Comparison of ENCODE assay signal across 21 cellular contexts in the genomic region with DNA sequence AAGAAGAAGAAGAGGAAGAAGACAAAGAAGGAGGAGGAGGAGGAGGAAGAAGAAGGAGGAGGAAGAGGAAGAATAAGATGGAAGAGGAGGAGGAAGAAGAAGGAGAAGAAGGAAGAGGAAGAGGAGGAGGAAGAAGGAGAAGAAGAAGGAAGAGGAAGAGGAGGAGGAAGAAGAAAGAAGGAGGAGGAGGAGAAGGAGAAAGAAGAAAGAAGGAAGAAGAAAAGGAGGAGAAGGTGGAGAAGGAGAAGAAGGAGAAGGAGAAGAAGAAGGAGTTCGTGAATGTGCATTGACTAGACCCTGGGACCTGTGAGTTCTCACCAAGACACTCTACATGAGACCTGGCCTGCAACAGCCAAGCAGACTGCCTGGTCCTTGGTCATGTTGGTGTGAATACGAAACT.
"Had no signal": no experiment of that assay in that cellular context is flagged by ENCODE, and none has a peak within 500 bp of the region (broad histone marks: within the 10 kb centered on the region; RNA-seq: fewer than 3 reads in every experiment).

No MANE protein-coding gene starts in this region.

- H3K27ac ChIP-seq: lower lobe of right lung, ovary, thyroid gland had no signal

- FAIRE-seq: endometrium, frontal cortex, keratinocyte had no signal

- DNase-seq: cortex of kidney; effector memory CD8-positive, alpha-beta T cell; erythroblast; head of caudate nucleus; left ventricle myocardium superior; natural killer cell; occipital lobe; ovary; sigmoid colon; stimulated activated CD4-positive, alpha-beta T cell treated with anti-CD3 and anti-CD28 coated beads, Interleukin-2, amount 100 ng/mL, for 24 hours; stimulated activated CD4-positive, alpha-beta T cell treated with anti-CD3 and anti-CD28 coated beads, Interleukin-4, amount 100 ng/mL, for 24 hours; stimulated activated naive CD4-positive, alpha-beta T cell treated with Interleukin-2 at 50 U/mL for 16 hours; stomach; thyroid gland had no signal

- H3K9me3 Mint-ChIP-seq: stimulated activated effector memory CD8-positive, alpha-beta T cell treated with anti-CD3 and anti-CD28 coated beads, Interleukin-12 subunit alpha, Interleukin-12 subunit beta, amount 100 ng/mL, for 72 hours; type B pancreatic cell had no signal

- H3K27ac Mint-ChIP-seq: natural killer cell; stimulated activated effector memory CD8-positive, alpha-beta T cell treated with anti-CD3 and anti-CD28 coated beads, Interleukin-12 subunit alpha, Interleukin-12 subunit beta, amount 100 ng/mL, for 72 hours; type B pancreatic cell had no signal

- H3K9me3 ChIP-seq: lower lobe of right lung, ovary, sigmoid colon, stomach, thyroid gland had no signal

- H3K4me3 ChIP-seq: lower lobe of right lung, ovary, sigmoid colon, stomach, thyroid gland had no signal

- H3K4me3 Mint-ChIP-seq: effector memory CD8-positive, alpha-beta T cell; natural killer cell; stimulated activated effector memory CD8-positive, alpha-beta T cell treated with anti-CD3 and anti-CD28 coated beads, Interleukin-12 subunit alpha, Interleukin-12 subunit beta, amount 100 ng/mL, for 72 hours; type B pancreatic cell had no signal

- ATAC-seq: effector memory CD8-positive, alpha-beta T cell; left ventricle myocardium superior; lower lobe of right lung; natural killer cell; stimulated activated effector memory CD8-positive, alpha-beta T cell treated with anti-CD3 and anti-CD28 coated beads, Interleukin-12 subunit alpha, Interleukin-12 subunit beta, amount 100 ng/mL, for 72 hours had no signal

- H3K27me3 Mint-ChIP-seq: progenitor cell of endocrine pancreas, type B pancreatic cell had no signal

- H3K36me3 Mint-ChIP-seq: natural killer cell; stimulated activated effector memory CD8-positive, alpha-beta T cell treated with anti-CD3 and anti-CD28 coated beads, Interleukin-12 subunit alpha, Interleukin-12 subunit beta, amount 100 ng/mL, for 72 hours; type B pancreatic cell had no signal

- H3K36me3 ChIP-seq: lower lobe of right lung, ovary, sigmoid colon, stomach, thyroid gland had no signal

- H3K27me3 ChIP-seq: ovary, sigmoid colon, stomach, thyroid gland had no signal
